Comparison of ENCODE assay signal across 26 cellular contexts in the genomic region with DNA sequence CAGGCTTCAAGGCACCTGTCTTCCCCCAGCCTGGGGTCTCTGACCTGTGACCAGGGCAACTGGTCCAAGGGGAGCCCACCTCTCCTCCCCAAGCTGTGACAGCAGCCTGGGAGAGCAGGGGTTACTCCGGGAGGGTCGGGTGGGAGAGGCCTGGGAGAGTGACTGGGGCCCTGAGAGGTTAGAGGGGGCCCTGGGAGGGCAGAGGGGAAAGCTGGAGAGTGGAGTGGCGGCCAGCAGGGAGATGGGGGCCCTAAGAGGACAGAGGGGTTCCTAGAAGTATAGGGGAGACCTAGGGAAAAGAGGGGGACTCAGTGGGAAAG. TPM values are rescaled to one million over a fixed set of nuclear protein-coding genes. Genes with fewer than 3 reads are reported as not detected.
DNase-seq lines count a peak whose midpoint lies in the region; ATAC-seq, FAIRE-seq and TF ChIP-seq lines count a peak whose summit lies in the region.
"Had no signal": no experiment of that assay in that cellular context is flagged by ENCODE, and none has a peak within 500 bp of the region (broad histone marks: within the 10 kb centered on the region; RNA-seq: fewer than 3 reads in every experiment).

No MANE protein-coding gene starts in this region.

- peak overlapping the region; percentile 85 for H2BK120ac ChIP-seq in neuronal stem cell (ENCODE audit: low read depth, low read length)

- H3K4ac ChIP-seq in neuronal stem cell (ENCODE audit: low read length): peak overlapping the region; percentile 71

- H3K9me3 Mint-ChIP-seq in T-cell: no peaks in the 10 kb centered on the region
- H3K9me3 Mint-ChIP-seq: CD14-positive monocyte; CD4-positive, alpha-beta T cell had no signal

- no peak overlapping the region for H3K4me3 Mint-ChIP-seq in T-cell
- H3K4me3 Mint-ChIP-seq: CD14-positive monocyte; CD4-positive, alpha-beta T cell; CD8-positive, alpha-beta memory T cell; HFFc6 had no signal

- CTCF ChIA-PET in GM10248 (lab: Yijun Ruan, JAX) (no interaction called here), T-cell (lab: Charles Lee) (no interaction called here)

- intact Hi-C loops in kidney (cut with DNase I): no loop called here

- H2AK5ac ChIP-seq in neuronal stem cell (ENCODE audit: low read depth, low read length): peak overlapping the region; percentile 94

- H3K4me2 ChIP-seq in neuronal stem cell (ENCODE audit: insufficient read depth, low read length, poor library complexity, severe bottlenecking): no peak overlapping the region
- H3K4me2 ChIP-seq: A549; BLaER1 treated with 17β-estradiol and CSF1 and Interleukin-3, amounts not matched to agents 10 nM and 100 nM had no signal

- TF ChIP-seq CTCF in GM10248 (IDR thresholded peaks at IDR 0.05; ENCODE audit: control extremely low read depth, extremely low read depth, low read depth, missing control alignments) (no peak), kidney (IDR thresholded peaks at IDR 0.05; ENCODE audit: borderline replicate concordance, extremely low read depth, insufficient read depth) (no peak)

- H2BK12ac ChIP-seq in neuronal stem cell (ENCODE audit: low read length): peak overlapping the region; percentile 93

- peak; percentile 15 for DNase-seq in GM10248 (ENCODE audit: extremely low spot score)
- peak; percentile 27 for DNase-seq in H7
- peak; percentile 45 for DNase-seq in kidney
- DNase-seq in neuronal stem cell (ENCODE audit: low spot score): no peak
- DNase-seq in DMS114 treated with DMSO at 0.1 percent for 48 hours (lab: John Stamatoyannopoulos, UW; ENCODE audit: unreplicated experiment): no peak
- no peak for DNase-seq in central memory CD4-positive, alpha-beta T cell
- DNase-seq in T-cell: no peak
- DNase-seq: 8988T; ACHN; AML-193; CD4-positive, alpha-beta T cell; CD8-positive, alpha-beta memory T cell; DMS153; DND-41; GM23248; HFFc6 had no signal

- H3K9me3 ChIP-seq in kidney (ENCODE audit: control insufficient read depth in 1 of 2, low read length in 2 of 2) (no peaks in the 10 kb centered on the region), neuronal stem cell (replicated peaks in 1 of 2; ENCODE audit: control insufficient read depth in 2 of 2, insufficient read depth in 1 of 2, low read depth in 1 of 2, low read length in 2 of 2) (peaks cover 0 to 6% of the 10 kb centered on the region in 2 donors)
- H3K9me3 ChIP-seq: A549, BE2C, HAP-1 had no signal

- H3K27me3 ChIP-seq in H7 (ENCODE audit: control insufficient read depth, insufficient read depth, low read length): no peaks in the 10 kb centered on the region
- peaks cover 0 to 4% (median 0%) of the 10 kb centered on the region in 3 experiments for H3K27me3 ChIP-seq in neuronal stem cell (ENCODE audit: control insufficient read depth in 3 of 3, insufficient read depth in 3 of 3, low read depth in 1 of 3, low read length in 3 of 3)
- H3K27me3 ChIP-seq: BE2C; BLaER1 treated with 17β-estradiol and CSF1 and Interleukin-3, amounts not matched to agents 10 nM and 100 nM had no signal

- FAIRE-seq in kidney (lab: Jason Lieb, UNC): no peak
- FAIRE-seq: A549, G401.6, GM12878, GM18507 had no signal

- H3K4me3 ChIP-seq in H7 (ENCODE audit: insufficient read depth, low read depth, low read length): no peak overlapping the region
- H3K4me3 ChIP-seq in kidney (ENCODE audit: low read length in 2 of 2): no peak overlapping the region
- no peak overlapping the region for H3K4me3 ChIP-seq in neuronal stem cell (ENCODE audit: low read length in 2 of 2)
- H3K4me3 ChIP-seq: A549; BLaER1 treated with 17β-estradiol and CSF1 and Interleukin-3, amounts not matched to agents 10 nM and 100 nM; GM12878; GM23248; HAP-1 had no signal

- peaks cover 0 to 2% of the 10 kb centered on the region in 2 donors for H3K27me3 Mint-ChIP-seq in T-cell
- H3K27me3 Mint-ChIP-seq: CD4-positive, alpha-beta T cell had no signal

- H4K91ac ChIP-seq in neuronal stem cell (ENCODE audit: low read depth, low read length, poor library complexity): no peak overlapping the region

- H4K8ac ChIP-seq in neuronal stem cell (ENCODE audit: low read depth, low read length): peak overlapping the region; percentile 95

- H3K36me3 Mint-ChIP-seq in T-cell: no peaks in the 10 kb centered on the region
- H3K36me3 Mint-ChIP-seq: CD14-positive monocyte; CD8-positive, alpha-beta memory T cell had no signal

- H3K18ac ChIP-seq in neuronal stem cell (ENCODE audit: low read length): peak overlapping the region; percentile 97

- H3K36me3 ChIP-seq in H7 (replicated peaks; ENCODE audit: control insufficient read depth, insufficient read depth, low read length) (no peaks in the 10 kb centered on the region), kidney (ENCODE audit: control insufficient read depth in 1 of 2, insufficient read depth in 2 of 2, low read length in 2 of 2) (no peaks in the 10 kb centered on the region), neuronal stem cell (replicated peaks in 1 of 2; ENCODE audit: control insufficient read depth in 2 of 2, insufficient read depth in 2 of 2, low read length in 2 of 2) (no peaks in the 10 kb centered on the region)
- H3K36me3 ChIP-seq: BE2C; BLaER1 treated with 17β-estradiol and CSF1 and Interleukin-3, amounts not matched to agents 10 nM and 100 nM; HAP-1 had no signal

- no peak overlapping the region for H3K27ac ChIP-seq in kidney (ENCODE audit: low read depth in 2 of 2, low read length in 2 of 2)
- no peak overlapping the region for H3K27ac ChIP-seq in neuronal stem cell (replicated peaks; ENCODE audit: low read length)
- H3K27ac ChIP-seq: A549; BLaER1 treated with 17β-estradiol and CSF1 and Interleukin-3, amounts not matched to agents 10 nM and 100 nM; GM23248 had no signal

- no peak overlapping the region for H2AFZ ChIP-seq in neuronal stem cell (ENCODE audit: low read length)
- H2AFZ ChIP-seq: GM23248 had no signal

- peak overlapping the region; percentile 96 for H3K14ac ChIP-seq in neuronal stem cell (ENCODE audit: low read length)

- no CpG with 5 or more reads among the region's 3 CpGs for whole genome bisulfite sequencing in neuronal stem cell (ENCODE audit: extremely low coverage in 2 of 2, insufficient read length in 2 of 2, insufficient replicate concordance in 1 of 2), 2 donors

- peaks cover 3% of the 10 kb centered on the region for H3K79me1 ChIP-seq in neuronal stem cell (ENCODE audit: low read depth, low read length)

- H3K23ac ChIP-seq in neuronal stem cell (ENCODE audit: low read depth, low read length, poor library complexity): no peak overlapping the region

- POLR2A ChIA-PET in GM10248 (lab: Yijun Ruan, JAX) (no interaction called here), T-cell (lab: Charles Lee) (no interaction called here)

- no peaks in the 10 kb centered on the region for H3K4me1 Mint-ChIP-seq in T-cell
- H3K4me1 Mint-ChIP-seq: CD14-positive monocyte; CD8-positive, alpha-beta memory T cell had no signal

- H2BK5ac ChIP-seq in neuronal stem cell (ENCODE audit: low read length): peak overlapping the region; percentile 93

- peak overlapping the region; percentile 99 for H2BK15ac ChIP-seq in neuronal stem cell (ENCODE audit: low read length)

- ATAC-seq in T-cell (replicated peaks in 1 of 4): no peak
- no peak for ATAC-seq in GM18517 (IDR thresholded peaks at IDR 0.05; ENCODE audit: unreplicated experiment)
- ATAC-seq: A549, GM12878 had no signal

- H3K4me1 ChIP-seq in kidney (ENCODE audit: control insufficient read depth in 1 of 2, insufficient read depth in 1 of 2, low read depth in 1 of 2, low read length in 2 of 2): no peaks in the 10 kb centered on the region
- H3K4me1 ChIP-seq in neuronal stem cell (ENCODE audit: control insufficient read depth in 2 of 2, insufficient read depth in 1 of 2, low read depth in 1 of 2, low read length in 2 of 2): peaks cover 13 to 15% of the 10 kb centered on the region in 2 donors
- H3K4me1 ChIP-seq: A549, HAP-1 had no signal

- H3K9ac ChIP-seq in kidney (ENCODE audit: low read length in 2 of 2) (no peak overlapping the region), neuronal stem cell (ENCODE audit: low read depth, low read length, poor library complexity) (no peak overlapping the region)
- H3K9ac ChIP-seq: BLaER1 treated with 17β-estradiol and CSF1 and Interleukin-3, amounts not matched to agents 10 nM and 100 nM; GM23248 had no signal

- H3K27ac Mint-ChIP-seq in T-cell: no peak overlapping the region
- H3K27ac Mint-ChIP-seq: CD14-positive monocyte; CD4-positive, alpha-beta T cell; CD8-positive, alpha-beta memory T cell; HFFc6 had no signal

RNA-seq across cellular contexts. Expression of a gene that starts 0.3 kb away (rescaled TPM):
- 0.44 TPM in 1 of 2 replicates, not detected in the other for total RNA-seq in H7 (2014; rRNA removed; shearing (Covaris generic))
- total RNA-seq in kidney: not detected
- not detected for polyA plus RNA-seq in kidney (ENCODE audit: insufficient read depth, low read depth, low replicate concordance)
- 0.85 TPM for polyA plus RNA-seq in neuronal stem cell (2013, experiment 1 of 2)
- 0.83 TPM for polyA plus RNA-seq in neuronal stem cell (2013, experiment 2 of 2)
- total RNA-seq in T-cell: not detected
- total RNA-seq: CD4-positive, alpha-beta T cell; CD8-positive, alpha-beta memory T cell; GM12878; GM23248; H4; HFFc6 had no signal
- polyA plus RNA-seq: A549; CD14-positive monocyte; CD8-positive, alpha-beta memory T cell; GM12878; GM23248 had no signal

RNA-seq across cellular contexts. Expression of a gene that starts 24.1 kb away (rescaled TPM):
- not detected in 2 replicates for total RNA-seq in H7 (2014; rRNA removed; shearing (Covaris generic))
- total RNA-seq in kidney (not detected), T-cell (not detected)
- not detected for polyA plus RNA-seq in kidney (ENCODE audit: insufficient read depth, low read depth, low replicate concordance)
- 0.03 TPM for polyA plus RNA-seq in neuronal stem cell (2013, experiment 1 of 2)
- polyA plus RNA-seq in neuronal stem cell (2013, experiment 2 of 2): not detected
- total RNA-seq: CD4-positive, alpha-beta T cell; CD8-positive, alpha-beta memory T cell; GM12878; GM23248; H4; HFFc6 had no signal
- polyA plus RNA-seq: A549; CD14-positive monocyte; CD8-positive, alpha-beta memory T cell; GM12878; GM23248 had no signal

RNA-seq across cellular contexts. Expression of a gene that starts 35.9 kb away (rescaled TPM):
- not detected in 2 replicates for total RNA-seq in H7 (2014; rRNA removed; shearing (Covaris generic))
- total RNA-seq in kidney (not detected), T-cell (not detected)
- not detected for polyA plus RNA-seq in kidney (ENCODE audit: insufficient read depth, low read depth, low replicate concordance)
- not detected for polyA plus RNA-seq in neuronal stem cell (2013, experiment 1 of 2)
- not detected for polyA plus RNA-seq in neuronal stem cell (2013, experiment 2 of 2)
- total RNA-seq: CD4-positive, alpha-beta T cell; CD8-positive, alpha-beta memory T cell; GM12878; GM23248; H4; HFFc6 had no signal
- polyA plus RNA-seq: A549; CD14-positive monocyte; CD8-positive, alpha-beta memory T cell; GM12878; GM23248 had no signal

RNA-seq across cellular contexts. Expression of a gene that starts 38.6 kb away (rescaled TPM):
- total RNA-seq in H7 (2014; rRNA removed; shearing (Covaris generic)): 0.10 TPM in 1 of 2 replicates, not detected in the other
- total RNA-seq in kidney (not detected), T-cell (under 1 TPM in 3 of 5 donors, not detected in 2; 0.07 to 0.54 (median 0.16) TPM)
- 0.15 TPM for polyA plus RNA-seq in kidney (ENCODE audit: insufficient read depth, low read depth, low replicate concordance)
- 0.10 TPM for polyA plus RNA-seq in neuronal stem cell (2013, experiment 1 of 2)
- 0.07 TPM for polyA plus RNA-seq in neuronal stem cell (2013, experiment 2 of 2)
- total RNA-seq: CD8-positive, alpha-beta memory T cell; GM12878; GM23248; H4; HFFc6 had no signal
- polyA plus RNA-seq: A549, CD14-positive monocyte, GM12878, GM23248 had no signal

Comparison
In these comparisons a context has a peak if more than half of its experiments do, and no peak if none do; other contexts are left out.
1. DNase-seq: peak in GM10248 (single experiment), H7 (single experiment) and kidney (single experiment); none in neuronal stem cell (single experiment), DMS114 treated with DMSO at 0.1 percent for 48 hours (single experiment), central memory CD4-positive, alpha-beta T cell (single experiment) and T-cell (0 of 34).